In genomic region chr16:20383106-20384029, GRCh38 we compare ENCODE assay signal across 9 cellular contexts. TPM values are rescaled to one million over a fixed set of nuclear protein-coding genes. Genes with fewer than 3 reads are reported as not detected.
DNase-seq lines count a peak whose midpoint lies in the region; ATAC-seq, FAIRE-seq and TF ChIP-seq lines count a peak whose summit lies in the region.
"Had no signal": no experiment of that assay in that cellular context is flagged by ENCODE, and none has a peak within 500 bp of the region (broad histone marks: within the 10 kb centered on the region; RNA-seq: fewer than 3 reads in every experiment).

No MANE protein-coding gene starts in this region.

- WGBS in transverse colon (ENCODE audit: low coverage in 1 of 2), 2 donors, result 32 to 40% methylated on average over 5 to 10 of the region's 11 CpGs

- TF ChIP-seq POLR2A in transverse colon (IDR thresholded peaks at IDR 0.05), result no peak

- H3K27ac Mint-ChIP-seq in neural crest cell (ENCODE audit: unreplicated experiment), result peak overlapping the region; percentile 86
- H3K27ac Mint-ChIP-seq: activated naive CD4-positive, alpha-beta T cell treated with anti-CD3 and anti-CD28 coated beads, Interleukin-2, amount 50 U/mL, for 24 hours had no signal

- peaks cover 8% of the 10 kb centered on the region for H3K27me3 ChIP-seq in transverse colon

- peaks cover 4% of the 10 kb centered on the region for H3K9me3 Mint-ChIP-seq in neural crest cell
- H3K9me3 Mint-ChIP-seq: activated naive CD4-positive, alpha-beta T cell treated with anti-CD3 and anti-CD28 coated beads, Interleukin-2, amount 50 U/mL, for 24 hours had no signal

- no peak overlapping the region for H3K4me3 Mint-ChIP-seq in neural crest cell
- H3K4me3 Mint-ChIP-seq: activated naive CD4-positive, alpha-beta T cell treated with anti-CD3 and anti-CD28 coated beads, Interleukin-2, amount 50 U/mL, for 24 hours had no signal

- intact Hi-C loops in transverse colon (cut with DNase I; ENCODE audit: low total_unique reads), result loop anchor here (5.0 kb wide), 1 partner anchor 471 kb away; no protein-coding TSS in a partner anchor

- TF ChIP-seq CTCF in fibroblast of pulmonary artery (IDR thresholded peaks at IDR 0.05; ENCODE audit: low read length, missing control alignments) (peak; percentile 85), neural crest cell (conservative IDR thresholded peaks at IDR 0.05) (peak; percentile 84), transverse colon (IDR thresholded peaks at IDR 0.05) (peak; percentile 63 to 79 (median 73))

- FAIRE-seq in HTR-8/SVneo (lab: Jason Lieb, UNC), result no peak

- H3K27me3 Mint-ChIP-seq in neural crest cell (ENCODE audit: low read depth), result peaks cover 16% of the 10 kb centered on the region

- in situ Hi-C loops in transverse colon (cut with MboI; ENCODE audit: low pct_ligation_motif_present in 1 of 4, low pct_unique_long_range_greater_than_20kb in 1 of 4, low sequenced_read_pairs in 3 of 4), result loop anchor here (5.0 to 25.0 kb wide), 5 partner anchors 471 to 821 kb away; partner anchors contain the start of gene VPS35L (in 1 of the 4)

- no peaks in the 10 kb centered on the region for H3K9me3 ChIP-seq in transverse colon

- H3K36me3 Mint-ChIP-seq in neural crest cell (ENCODE audit: low read depth), result peaks cover 3% of the 10 kb centered on the region
- H3K36me3 Mint-ChIP-seq: activated naive CD4-positive, alpha-beta T cell treated with anti-CD3 and anti-CD28 coated beads, Interleukin-2, amount 50 U/mL, for 24 hours had no signal

- TF ChIP-seq EP300 in transverse colon (IDR thresholded peaks at IDR 0.05; ENCODE audit: low read depth), result no peak

- no peaks in the 10 kb centered on the region for H3K4me1 ChIP-seq in transverse colon

- H3K4me3 ChIP-seq in fibroblast of pulmonary artery (replicated peaks; ENCODE audit: low read depth, low read length) (no peak overlapping the region), transverse colon (no peak overlapping the region)

- H3K36me3 ChIP-seq in transverse colon, result no peaks in the 10 kb centered on the region

- H3K27ac ChIP-seq in transverse colon, result no peak overlapping the region

- peak; percentile 84 for DNase-seq in GM03348 (ENCODE audit: low spot score)
- peak; percentile 62 for DNase-seq in HTR-8/SVneo (ENCODE audit: insufficient read length, low spot score)
- DNase-seq in NOMO-1 treated with DMSO at 0.1 percent for 48 hours (lab: John Stamatoyannopoulos, UW; ENCODE audit: unreplicated experiment), result peak; percentile 16
- DNase-seq in activated T-cell treated with anti-CD3 and anti-CD28 coated beads for 24 hours (ENCODE audit: low read depth), result peak; percentile 41
- DNase-seq in fibroblast of pulmonary artery (ENCODE audit: low read depth), result peak; percentile 69
- peak; percentile 82 for DNase-seq in neural crest cell (ENCODE audit: low read depth, low spot score)
- DNase-seq in transverse colon, result peak; percentile 47

- ATAC-seq in HG02852 (IDR thresholded peaks at IDR 0.05; ENCODE audit: unreplicated experiment), result no peak

- H3K4me1 Mint-ChIP-seq in neural crest cell, result peaks cover 45% of the 10 kb centered on the region
- H3K4me1 Mint-ChIP-seq: activated naive CD4-positive, alpha-beta T cell treated with anti-CD3 and anti-CD28 coated beads, Interleukin-2, amount 50 U/mL, for 24 hours had no signal

RNA-seq across cellular contexts. Expression of gene PDILT, which starts 21.2 kb away (rescaled TPM):
- total RNA-seq in neural crest cell (not detected in 2 replicates), transverse colon (not detected)

RNA-seq across cellular contexts. Expression of gene ACSM5, which starts 26.0 kb away (rescaled TPM):
- not detected in 2 replicates for total RNA-seq in neural crest cell
- total RNA-seq in transverse colon, result 1 to 10 TPM in 3 of 4 donors, not detected in 1; 1.3 to 2.3 (median 1.5) TPM

RNA-seq across cellular contexts. Expression of gene UMOD, which starts 30.9 kb away (rescaled TPM):
- total RNA-seq in neural crest cell (not detected in 2 replicates), transverse colon (not detected)

RNA-seq across cellular contexts. Expression of gene GP2, which starts 56.1 kb away (rescaled TPM):
- total RNA-seq in neural crest cell, result not detected in 2 replicates
- total RNA-seq in transverse colon, result 1 to 10 TPM; 1.8 to 3.0 (median 2.8) TPM

Comparison
In these comparisons a context has a peak if more than half of its experiments do, and no peak if none do; other contexts are left out.
1. DNase-seq: peak in every context shown above with its lines; median percentile 84 in GM03348; 82 in neural crest cell; 69 in fibroblast of pulmonary artery; 62 in HTR-8/SVneo; 47 in transverse colon; 41 in activated T-cell treated with anti-CD3 and anti-CD28 coated beads for 24 hours; 16 in NOMO-1 treated with DMSO at 0.1 percent for 48 hours.